In genomic region chr4:123477804-123478209, GRCh38 we compare ENCODE assay signal across 8 cellular contexts.
DNase-seq lines count a peak whose midpoint lies in the region; ATAC-seq, FAIRE-seq and TF ChIP-seq lines count a peak whose summit lies in the region.

No MANE protein-coding gene starts in this region.

- POLR2A ChIA-PET in IMR-90 (lab: Charles Lee; ENCODE audit: unreplicated experiment), result interaction anchor here (0.5 to 0.6 kb wide), 2 partner anchors 64 to 68 kb away, joined by 4 to 5 read pairs; no protein-coding TSS in a partner anchor

- no peak overlapping the region for H3K56ac ChIP-seq in IMR-90 (ENCODE audit: extremely low read depth, insufficient read depth, low read length)

- no peaks in the 10 kb centered on the region for H3K9me3 ChIP-seq in IMR-90 (ENCODE audit: control insufficient read depth, insufficient read depth, low read length)
- no peaks in the 10 kb centered on the region for H3K9me3 ChIP-seq in lower lobe of right lung
- no peaks in the 10 kb centered on the region for H3K9me3 ChIP-seq in kidney (ENCODE audit: control insufficient read depth in 1 of 2, low read length in 2 of 2)

- H2BK120ac ChIP-seq in IMR-90 (ENCODE audit: low read depth, low read length), result no peak overlapping the region

- in situ Hi-C loops in IMR-90 (cut with MboI; ENCODE audit: low sequenced_read_pairs), result no loop called here

- H3K36me3 ChIP-seq in IMR-90 (ENCODE audit: control insufficient read depth, insufficient read depth, low read length) (no peaks in the 10 kb centered on the region), lower lobe of right lung (no peaks in the 10 kb centered on the region), kidney (ENCODE audit: control insufficient read depth in 1 of 2, insufficient read depth in 2 of 2, low read length in 2 of 2) (no peaks in the 10 kb centered on the region)

- H3K18ac ChIP-seq in IMR-90 (ENCODE audit: low read depth, low read length), result no peak overlapping the region

- H3K4me3 ChIP-seq in IMR-90 (ENCODE audit: insufficient read depth, low read depth, low read length) (no peak overlapping the region), lower lobe of right lung (no peak overlapping the region), kidney (ENCODE audit: low read length in 2 of 2) (no peak overlapping the region)

- CTCF ChIA-PET in IMR-90 (lab: Yijun Ruan, JAX), result interaction anchor here (1.1 kb wide), 1 partner anchor 87 kb away, joined by 3 read pairs; no protein-coding TSS in a partner anchor

- no peak overlapping the region for H3K23ac ChIP-seq in IMR-90 (ENCODE audit: low read depth, low read length)

- intact Hi-C loops in IMR-90 (cut with micrococcal nuclease) (no loop called here), lower lobe of right lung (cut with DNase I) (no loop called here), kidney (cut with DNase I) (no loop called here)

- no peak overlapping the region for H3K9ac ChIP-seq in IMR-90 (ENCODE audit: low read depth, low read length)
- H3K9ac ChIP-seq in kidney (ENCODE audit: low read length in 2 of 2), result no peak overlapping the region

- H2AK9ac ChIP-seq in IMR-90 (replicated peaks; ENCODE audit: low read depth, low read length, poor library complexity), result peak overlapping the region; percentile 12

- H2BK15ac ChIP-seq in IMR-90 (ENCODE audit: low read depth, low read length), result no peak overlapping the region

- no peak for FAIRE-seq in kidney (lab: Jason Lieb, UNC)

- no peak overlapping the region for H4K5ac ChIP-seq in IMR-90 (ENCODE audit: low read depth, low read length)

- H3K4me2 ChIP-seq in IMR-90 (ENCODE audit: low read depth, low read length), result no peak overlapping the region

- no TSS peak for BruUV-seq in IMR-90 (replicated peaks; lab: Mats Ljungman, UMichigan)

- H4K20me1 ChIP-seq in IMR-90 (ENCODE audit: insufficient read depth, low read length), result no peaks in the 10 kb centered on the region

- no peak overlapping the region for H2AFZ ChIP-seq in IMR-90 (replicated peaks; ENCODE audit: low read length, poor library complexity)

- H2AK5ac ChIP-seq in IMR-90 (ENCODE audit: low read depth, low read length), result 0 out of 2 replicates have a peak overlapping the region, but pooled peaks have one; percentile 30

- H3K4ac ChIP-seq in IMR-90 (ENCODE audit: low read depth, low read length), result no peak overlapping the region

- DNase-seq in GM04504 (ENCODE audit: low read depth) (peak; percentile 17), IMR-90 (peak; percentile 50), activated T-cell treated with anti-CD3 and anti-CD28 coated beads for 24 hours (ENCODE audit: low read depth) (peak; percentile 23), lower lobe of right lung (no peak), kidney (no peak), HPDE6-E6E7 (ENCODE audit: extremely low spot score) (no peak), D341Med (ENCODE audit: low spot score) (no peak)

- dilution Hi-C loops in IMR-90 (cut with HindIII; ENCODE audit: low sequenced_read_pairs, unreplicated experiment), result no loop called here

- H3K4me1 ChIP-seq in IMR-90 (ENCODE audit: control insufficient read depth, insufficient read depth, low read length) (peaks cover 13% of the 10 kb centered on the region), lower lobe of right lung (peaks cover 15% of the 10 kb centered on the region), kidney (ENCODE audit: control insufficient read depth in 1 of 2, insufficient read depth in 1 of 2, low read depth in 1 of 2, low read length in 2 of 2) (peaks cover 0 to 7% of the 10 kb centered on the region in 2 donors)

- no peak overlapping the region for H2BK5ac ChIP-seq in IMR-90 (ENCODE audit: low read depth, low read length, poor library complexity, severe bottlenecking)

- TF ChIP-seq CTCF in IMR-90 (conservative IDR thresholded peaks at IDR 0.05; ENCODE audit: low read depth, low read length) (no peak), lower lobe of right lung (IDR thresholded peaks at IDR 0.05) (no peak), kidney (IDR thresholded peaks at IDR 0.05; ENCODE audit: borderline replicate concordance, extremely low read depth, insufficient read depth) (no peak)

- TF ChIP-seq RAD21 in IMR-90 (IDR thresholded peaks at IDR 0.05; ENCODE audit: low read length), result no peak

- H4K8ac ChIP-seq in IMR-90 (ENCODE audit: low read depth in 2 of 2, low read length in 2 of 2), result no peak overlapping the region

- no peak overlapping the region for H2BK20ac ChIP-seq in IMR-90 (ENCODE audit: low read depth, low read length)

- H3K27me3 ChIP-seq in IMR-90 (ENCODE audit: control insufficient read depth, insufficient read depth, low read length) (no peaks in the 10 kb centered on the region), lower lobe of right lung (ENCODE audit: low read depth) (no peaks in the 10 kb centered on the region)

- ATAC-seq in IMR-90 (ENCODE audit: low read depth), result no peak
- ATAC-seq in lower lobe of right lung, result peak; percentile 33 to 58
- no peak for ATAC-seq in SK-N-SH treated with all-trans-retinoic acid at 6 μM for 48 hours

- no CpG with 5 or more reads among the region's 8 CpGs for WGBS in IMR-90 (ENCODE audit: extremely low coverage in 2 of 2, insufficient read length in 1 of 2), 2 experiments

- TF ChIP-seq POLR2A in IMR-90 (IDR thresholded peaks at IDR 0.05; ENCODE audit: low read depth, low read length), result no peak

- H4K91ac ChIP-seq in IMR-90 (ENCODE audit: insufficient read depth, low read depth, low read length), result no peak overlapping the region; the same call in 1 of the 2 replicates

- H3K27ac ChIP-seq in IMR-90 (ENCODE audit: insufficient read depth, low read length) (no peak overlapping the region), lower lobe of right lung (peak overlapping the region; percentile 75), kidney (ENCODE audit: low read depth in 2 of 2, low read length in 2 of 2) (no peak overlapping the region)

- peaks cover 7% of the 10 kb centered on the region for H3K9me1 ChIP-seq in IMR-90 (ENCODE audit: insufficient read depth, low read length)

- no peaks in the 10 kb centered on the region for H3K79me1 ChIP-seq in IMR-90 (ENCODE audit: low read depth in 1 of 2, low read length in 2 of 2)

- H3K14ac ChIP-seq in IMR-90 (replicated peaks; ENCODE audit: low read depth, low read length), result no peak overlapping the region

TF ChIP-seq in IMR-90, 13 proteins besides CTCF, POLR2A, EP300 and RAD21 (continues in another document):
- TF ChIP-seq CEBPB (IDR thresholded peaks at IDR 0.05; ENCODE audit: low read depth, low read length), result no peak
- no peak for TF ChIP-seq ELK1 (IDR thresholded peaks at IDR 0.05; ENCODE audit: borderline replicate concordance, low read depth, low read length)
- no peak for TF ChIP-seq CHD1 (IDR thresholded peaks at IDR 0.05; ENCODE audit: low read depth, low read length)
- TF ChIP-seq BHLHE40 (IDR thresholded peaks at IDR 0.05; ENCODE audit: low read depth, low read length), result no peak
- TF ChIP-seq RFX5 (IDR thresholded peaks at IDR 0.05; ENCODE audit: low read depth, low read length), result no peak
- no peak for TF ChIP-seq RCOR1 (IDR thresholded peaks at IDR 0.05; ENCODE audit: insufficient replicate concordance, low read length)
- TF ChIP-seq NFE2L2 (IDR thresholded peaks at IDR 0.05; ENCODE audit: low read depth, low read length), result no peak
- no peak for TF ChIP-seq USF2 (IDR thresholded peaks at IDR 0.05; ENCODE audit: low read depth, low read length)

TF ChIP-seq in SK-N-SH treated with all-trans-retinoic acid at 6 μM for 48 hours, 23 proteins besides CTCF, POLR2A, EP300 and RAD21:
- TF ChIP-seq TOX (CRISPR knock-in tag; IDR thresholded peaks at IDR 0.05; ENCODE audit: borderline replicate concordance), result no peak
- TF ChIP-seq ZNF565 (CRISPR knock-in tag; conservative IDR thresholded peaks at IDR 0.05; ENCODE audit: low read depth), result no peak
- no peak for TF ChIP-seq ESRRG (CRISPR knock-in tag; IDR thresholded peaks at IDR 0.05)
- TF ChIP-seq ZFP3 (CRISPR knock-in tag; IDR thresholded peaks at IDR 0.05), result no peak

Comparison
In these comparisons a context has a peak if more than half of its experiments do, and no peak if none do; other contexts are left out.
1. DNase-seq: peak in GM04504 (single experiment), IMR-90 (single experiment) and activated T-cell treated with anti-CD3 and anti-CD28 coated beads for 24 hours (single experiment); none in lower lobe of right lung (single experiment), kidney (single experiment), HPDE6-E6E7 (single experiment) and D341Med (single experiment).
2. ATAC-seq: peak in lower lobe of right lung (2 of 2); none in IMR-90 (single experiment) and SK-N-SH treated with all-trans-retinoic acid at 6 μM for 48 hours (single experiment).